7 cellular contexts compared by ENCODE assay signal in the genomic region with DNA sequence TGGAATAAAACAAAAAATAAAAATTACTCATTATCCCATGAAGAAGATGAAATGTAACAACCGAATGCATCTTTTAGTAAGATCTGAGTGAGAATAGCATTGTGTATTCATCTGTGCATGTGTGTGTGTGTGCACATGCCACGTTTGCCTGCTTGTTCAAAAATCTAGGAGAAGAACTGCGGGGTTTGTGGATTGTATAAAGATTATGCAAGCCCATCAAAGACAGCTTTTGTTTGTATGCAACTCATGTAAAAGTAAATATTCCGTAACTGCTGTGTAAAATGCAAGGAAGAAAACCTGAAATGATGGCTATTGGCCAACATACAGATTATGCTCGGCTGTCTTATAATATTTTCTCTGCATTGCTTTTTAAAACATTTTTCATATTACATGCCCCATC.
"Had no signal": no experiment of that assay in that cellular context is flagged by ENCODE, and none has a peak within 500 bp of the region (broad histone marks: within the 10 kb centered on the region; RNA-seq: fewer than 3 reads in every experiment).

No MANE protein-coding gene starts in this region.

- H3K4me3 Mint-ChIP-seq: IgD-negative memory B cell had no signal

- H3K4me3 ChIP-seq: K562 had no signal

- H3K27ac Mint-ChIP-seq: IgD-negative memory B cell had no signal

- DNase-seq: IMR-90, KBM-7, KG1 had no signal

- H3K27ac ChIP-seq: HL-60 had no signal

- ATAC-seq: K562 had no signal

- FAIRE-seq: HTR-8/SVneo, K562 had no signal
